Comparison of ENCODE assay signal across 20 cellular contexts in the genomic region with DNA sequence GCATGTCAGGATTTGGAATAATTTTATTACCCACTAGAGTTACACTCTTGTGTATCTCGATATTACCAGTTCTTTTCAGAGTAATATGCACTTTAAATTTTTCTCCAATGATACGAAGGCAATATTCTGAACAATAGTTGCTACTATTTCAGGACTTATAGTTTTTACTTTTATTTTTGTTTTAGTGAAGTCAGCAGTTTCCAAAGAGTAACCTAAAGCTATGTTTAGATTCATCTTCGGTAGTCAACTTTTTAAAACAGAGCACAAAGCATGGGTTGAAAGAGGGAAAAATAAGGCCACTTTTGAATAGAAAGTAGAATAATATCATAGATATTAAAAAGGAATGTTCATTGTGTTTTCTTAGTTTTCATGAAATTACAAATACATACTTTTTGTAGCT.
DNase-seq lines count a peak whose midpoint lies in the region; ATAC-seq, FAIRE-seq and TF ChIP-seq lines count a peak whose summit lies in the region.
"Had no signal": no experiment of that assay in that cellular context is flagged by ENCODE, and none has a peak within 500 bp of the region (broad histone marks: within the 10 kb centered on the region; RNA-seq: fewer than 3 reads in every experiment).

No MANE protein-coding gene starts in this region.

- H3K4me3 ChIP-seq in HepG2 (replicated peaks in 1 of 3; ENCODE audit: insufficient read depth in 1 of 3, low read depth in 2 of 3, low read length in 3 of 3): no peak overlapping the region
- H3K4me3 ChIP-seq in right lobe of liver: no peak overlapping the region
- no peak overlapping the region for H3K4me3 ChIP-seq in Karpas-422 (ENCODE audit: low read length)
- no peak overlapping the region for H3K4me3 ChIP-seq in K562
- H3K4me3 ChIP-seq: BLaER1, GM12878, HAP-1 had no signal

- TF ChIP-seq CTCF in HepG2 (CRISPR knock-in tag; IDR thresholded peaks at IDR 0.05) (no peak), right lobe of liver (IDR thresholded peaks at IDR 0.05) (no peak), K562 (IDR thresholded peaks at IDR 0.05 in 2 of 3, conservative IDR thresholded peaks at IDR 0.05 in 1 of 3; ENCODE audit: insufficient read depth in 2 of 3, low read depth in 1 of 3, low read length in 3 of 3) (no peak), GM10266 (IDR thresholded peaks at IDR 0.05; ENCODE audit: control insufficient read depth, insufficient read depth, low read depth, missing control alignments) (no peak)

- H3K27ac ChIP-seq in HepG2 (ENCODE audit: extremely low read length, insufficient read depth, low read length): no peak overlapping the region
- H3K27ac ChIP-seq in right lobe of liver: no peak overlapping the region
- no peak overlapping the region for H3K27ac ChIP-seq in Karpas-422 (ENCODE audit: low read length)
- H3K27ac ChIP-seq in K562 (ENCODE audit: extremely low read depth, low read depth, low read length): no peak overlapping the region
- H3K27ac ChIP-seq: BLaER1, C4-2B had no signal

- H2AFZ ChIP-seq in HepG2 (ENCODE audit: low read length): no peak overlapping the region
- no peak overlapping the region for H2AFZ ChIP-seq in Karpas-422 (ENCODE audit: low read length)
- no peak overlapping the region for H2AFZ ChIP-seq in K562 (ENCODE audit: low read depth, low read length)

- H3K27me3 ChIP-seq in HepG2 (ENCODE audit: control insufficient read depth in 1 of 2, insufficient read depth in 2 of 2, low read length in 2 of 2) (no peaks in the 10 kb centered on the region; a peak in 1 of 5 replicates), right lobe of liver (no peaks in the 10 kb centered on the region), Karpas-422 (ENCODE audit: low read length) (0 out of 2 replicates have a peak, but pooled peaks cover 3% of the 10 kb centered on the region), K562 (ENCODE audit: control insufficient read depth in 2 of 2, insufficient read depth in 2 of 2, low read length in 2 of 2) (no peaks in the 10 kb centered on the region)
- H3K27me3 ChIP-seq: BLaER1 had no signal

- no TSS peak for BruUV-seq in HepG2 (replicated peaks; lab: Mats Ljungman, UMichigan)
- BruUV-seq in K562 (replicated peaks; lab: Mats Ljungman, UMichigan): no TSS peak

- H4K20me1 ChIP-seq in HepG2 (ENCODE audit: insufficient read depth, low read length): no peaks in the 10 kb centered on the region
- no peaks in the 10 kb centered on the region for H4K20me1 ChIP-seq in Karpas-422 (ENCODE audit: insufficient read depth, low read depth, low read length)
- no peaks in the 10 kb centered on the region for H4K20me1 ChIP-seq in K562 (replicated peaks; ENCODE audit: control insufficient read depth, insufficient read depth, low read length)
- H4K20me1 ChIP-seq: BLaER1 had no signal

- TF ChIP-seq EP300 in HepG2 (IDR thresholded peaks at IDR 0.05; ENCODE audit: low read depth in 2 of 2, low read length in 2 of 2): no peak
- no peak for TF ChIP-seq EP300 in HepG2 (CRISPR knock-in tag; IDR thresholded peaks at IDR 0.05; ENCODE audit: borderline replicate concordance)
- no peak for TF ChIP-seq EP300 in K562 (IDR thresholded peaks at IDR 0.05; ENCODE audit: low read length)

- TF ChIP-seq POLR2A in HepG2 (IDR thresholded peaks at IDR 0.05; ENCODE audit: insufficient read depth in 1 of 2, low read depth in 2 of 2, low read length in 2 of 2) (no peak), right lobe of liver (IDR thresholded peaks at IDR 0.05) (no peak), K562 (conservative IDR thresholded peaks at IDR 0.05) (no peak)

- no peak for DNase-seq in HepG2 (ENCODE audit: low spot score)
- DNase-seq in right lobe of liver: no peak
- DNase-seq in Karpas-422: peak; percentile 7
- no peak for DNase-seq in K562 (ENCODE audit: extremely low read depth in 1 of 4, low spot score in 3 of 4)
- no peak for DNase-seq in GM10266 (ENCODE audit: extremely low spot score)
- DNase-seq in 8988T: no peak
- DNase-seq: Caco-2; CD4-positive, CD25-positive, alpha-beta regulatory T cell; CD8-positive, alpha-beta T cell; DMS153; DND-41; GOT3; HFFc6 had no signal

- in situ Hi-C loops in HepG2 (cut with HindIII; ENCODE audit: extremely low pct_ligation_motif_present, low pct_unique_long_range_greater_than_20kb) (no loop called here), K562 (cut with MboI) (no loop called here)

- no peaks in the 10 kb centered on the region for H3K9me2 ChIP-seq in Karpas-422 (replicated peaks; ENCODE audit: insufficient read depth, low read length)

- H3K79me2 ChIP-seq in HepG2 (ENCODE audit: insufficient read depth, low read length): no peaks in the 10 kb centered on the region
- no peaks in the 10 kb centered on the region for H3K79me2 ChIP-seq in Karpas-422 (ENCODE audit: low read length)
- no peaks in the 10 kb centered on the region for H3K79me2 ChIP-seq in K562 (ENCODE audit: control insufficient read depth, insufficient read depth, low read length)

- ATAC-seq in HepG2 (no peak), right lobe of liver (no peak), K562 (no peak), GM19023 (IDR thresholded peaks at IDR 0.05; ENCODE audit: unreplicated experiment) (no peak)
- ATAC-seq: CD8-positive, alpha-beta T cell; GM12878 had no signal

- H3K4me2 ChIP-seq in HepG2 (ENCODE audit: low read depth, low read length): no peak overlapping the region
- no peak overlapping the region for H3K4me2 ChIP-seq in Karpas-422 (ENCODE audit: low read depth, low read length, poor library complexity, severe bottlenecking)
- H3K4me2 ChIP-seq in K562 (ENCODE audit: insufficient read depth, low read length): no peak overlapping the region
- H3K4me2 ChIP-seq: BLaER1 had no signal

- no peaks in the 10 kb centered on the region for H3K36me3 ChIP-seq in HepG2 (replicated peaks in 1 of 2; ENCODE audit: control insufficient read depth in 1 of 2, insufficient read depth in 2 of 2, low read length in 2 of 2)
- H3K36me3 ChIP-seq in right lobe of liver: no peaks in the 10 kb centered on the region
- H3K36me3 ChIP-seq in Karpas-422 (ENCODE audit: insufficient read depth, low read length): no peaks in the 10 kb centered on the region
- no peaks in the 10 kb centered on the region for H3K36me3 ChIP-seq in K562 (ENCODE audit: control insufficient read depth, insufficient read depth, low read length)
- H3K36me3 ChIP-seq: BLaER1, HAP-1 had no signal

- 3% methylated on average over 3 of the region's 3 CpGs for WGBS in HepG2 (ENCODE audit: low lambda C conversion rate)
- 77% methylated on average over 3 of the region's 3 CpGs for WGBS in right lobe of liver (ENCODE audit: insufficient coverage, low coverage, low lambda C conversion rate, missing lambda C conversion rate)
- 0% methylated on average over 3 of the region's 3 CpGs for WGBS in K562 (ENCODE audit: insufficient coverage, low coverage, missing lambda C conversion rate)

- FAIRE-seq in HepG2 (lab: Jason Lieb, UNC): no peak
- FAIRE-seq in K562 (lab: Jason Lieb, UNC): no peak
- FAIRE-seq: G401.6, GM12878, H54 had no signal

- CTCF ChIA-PET in HepG2 (lab: Yijun Ruan, JAX; ENCODE audit: low intra/inter-chr PET ratio, low total read pairs) (no interaction called here), K562 (lab: Yijun Ruan, JAX; ENCODE audit: low intra/inter-chr PET ratio) (no interaction called here)

- intact Hi-C loops in HepG2 (cut with micrococcal nuclease; ENCODE audit: unreplicated experiment) (no loop called here), right lobe of liver (cut with DNase I) (no loop called here), K562 (cut with micrococcal nuclease) (no loop called here)

- POLR2A ChIA-PET in HepG2 (lab: Yijun Ruan, JAX) (no interaction called here), K562 (lab: Yijun Ruan, JAX) (no interaction called here)

- TF ChIP-seq RAD21 in HepG2 (CRISPR knock-in tag; IDR thresholded peaks at IDR 0.05) (no peak), K562 (CRISPR knock-in tag; conservative IDR thresholded peaks at IDR 0.05 in 1 of 2, IDR thresholded peaks at IDR 0.05 in 1 of 2) (no peak)

- H3K9me3 ChIP-seq in HepG2 (ENCODE audit: low read length): no peaks in the 10 kb centered on the region
- H3K9me3 ChIP-seq in right lobe of liver: no peaks in the 10 kb centered on the region
- H3K9me3 ChIP-seq in Karpas-422 (ENCODE audit: low read length): no peaks in the 10 kb centered on the region
- no peaks in the 10 kb centered on the region for H3K9me3 ChIP-seq in K562 (replicated peaks; ENCODE audit: control insufficient read depth, insufficient read depth, low read depth, low read length)
- H3K9me3 ChIP-seq: BLaER1, Caco-2, HAP-1 had no signal

- H3K9ac ChIP-seq in HepG2 (ENCODE audit: insufficient read depth, low read depth, low read length) (no peak overlapping the region), Karpas-422 (ENCODE audit: low read length) (no peak overlapping the region), K562 (ENCODE audit: insufficient read depth in 1 of 2, low read depth in 2 of 2, low read length in 2 of 2) (no peak overlapping the region)
- H3K9ac ChIP-seq: BLaER1 had no signal

- H3K9me1 ChIP-seq in K562 (ENCODE audit: control insufficient read depth, insufficient read depth, low read length): no peaks in the 10 kb centered on the region

- H3K4me1 ChIP-seq in HepG2 (ENCODE audit: insufficient read depth, low read length): no peaks in the 10 kb centered on the region
- H3K4me1 ChIP-seq in right lobe of liver: no peaks in the 10 kb centered on the region
- H3K4me1 ChIP-seq in Karpas-422 (ENCODE audit: low read length): no peaks in the 10 kb centered on the region
- H3K4me1 ChIP-seq in K562 (replicated peaks in 1 of 2; ENCODE audit: control insufficient read depth in 2 of 2, insufficient read depth in 2 of 2, low read length in 2 of 2): no peaks in the 10 kb centered on the region
- H3K4me1 ChIP-seq: BLaER1, Caco-2 had no signal

TF ChIP-seq in HepG2, 621 proteins besides CTCF, POLR2A, EP300 and RAD21 (continues in another document):
- no peak for TF ChIP-seq GPN1 (CRISPR knock-in tag; IDR thresholded peaks at IDR 0.05; ENCODE audit: borderline replicate concordance)

TF ChIP-seq in K562, 482 proteins besides CTCF, POLR2A, EP300 and RAD21:
- peak; percentile 21; the same call in 1 of the 2 replicates for TF ChIP-seq ZNF316 (IDR thresholded peaks at IDR 0.05)
- no peak for TF ChIP-seq ZNF444 (CRISPR knock-in tag; IDR thresholded peaks at IDR 0.05)
